1 cellular context compared by ENCODE assay signal in the genomic region with DNA sequence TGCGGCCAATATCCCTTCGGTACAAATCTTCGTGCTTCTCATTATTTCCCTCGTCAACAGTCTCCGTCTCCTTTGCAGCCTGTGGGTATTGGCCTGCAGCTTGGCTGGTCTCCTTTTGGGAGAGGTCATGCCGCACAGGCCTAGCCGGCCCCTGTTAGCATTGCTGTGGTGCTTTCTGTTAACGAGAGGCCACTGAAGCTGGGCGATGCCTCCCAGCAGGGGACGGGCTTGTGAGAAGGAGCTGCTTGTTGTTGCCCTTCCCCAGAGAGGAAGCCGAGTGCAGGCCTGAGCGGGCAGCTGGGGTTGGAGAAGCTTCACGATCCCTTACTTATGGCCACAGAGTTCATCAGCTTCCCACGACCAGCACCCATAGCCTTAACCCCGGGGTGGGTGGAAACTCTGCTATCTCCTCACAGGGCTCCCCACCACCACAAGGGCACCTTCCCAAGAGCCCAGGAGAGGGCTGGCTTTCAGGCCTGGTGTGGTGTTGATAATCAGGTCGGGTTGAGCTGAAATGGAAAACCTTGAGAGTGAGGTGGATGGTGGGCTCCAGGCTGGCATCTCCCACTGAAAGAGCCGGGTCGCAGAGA.
TF ChIP-seq lines count a peak whose summit lies in the region.

No MANE protein-coding gene starts in this region.

TF ChIP-seq in WTC11, 78 proteins besides CTCF, POLR2A, EP300 and RAD21 (continued from another document):
- TF ChIP-seq ZNF512 (CRISPR knock-in tag; IDR thresholded peaks at IDR 0.05; ENCODE audit: borderline replicate concordance) = no peak
- no peak for TF ChIP-seq TEAD1 (CRISPR knock-in tag; IDR thresholded peaks at IDR 0.05)
- TF ChIP-seq, protein P1, sequence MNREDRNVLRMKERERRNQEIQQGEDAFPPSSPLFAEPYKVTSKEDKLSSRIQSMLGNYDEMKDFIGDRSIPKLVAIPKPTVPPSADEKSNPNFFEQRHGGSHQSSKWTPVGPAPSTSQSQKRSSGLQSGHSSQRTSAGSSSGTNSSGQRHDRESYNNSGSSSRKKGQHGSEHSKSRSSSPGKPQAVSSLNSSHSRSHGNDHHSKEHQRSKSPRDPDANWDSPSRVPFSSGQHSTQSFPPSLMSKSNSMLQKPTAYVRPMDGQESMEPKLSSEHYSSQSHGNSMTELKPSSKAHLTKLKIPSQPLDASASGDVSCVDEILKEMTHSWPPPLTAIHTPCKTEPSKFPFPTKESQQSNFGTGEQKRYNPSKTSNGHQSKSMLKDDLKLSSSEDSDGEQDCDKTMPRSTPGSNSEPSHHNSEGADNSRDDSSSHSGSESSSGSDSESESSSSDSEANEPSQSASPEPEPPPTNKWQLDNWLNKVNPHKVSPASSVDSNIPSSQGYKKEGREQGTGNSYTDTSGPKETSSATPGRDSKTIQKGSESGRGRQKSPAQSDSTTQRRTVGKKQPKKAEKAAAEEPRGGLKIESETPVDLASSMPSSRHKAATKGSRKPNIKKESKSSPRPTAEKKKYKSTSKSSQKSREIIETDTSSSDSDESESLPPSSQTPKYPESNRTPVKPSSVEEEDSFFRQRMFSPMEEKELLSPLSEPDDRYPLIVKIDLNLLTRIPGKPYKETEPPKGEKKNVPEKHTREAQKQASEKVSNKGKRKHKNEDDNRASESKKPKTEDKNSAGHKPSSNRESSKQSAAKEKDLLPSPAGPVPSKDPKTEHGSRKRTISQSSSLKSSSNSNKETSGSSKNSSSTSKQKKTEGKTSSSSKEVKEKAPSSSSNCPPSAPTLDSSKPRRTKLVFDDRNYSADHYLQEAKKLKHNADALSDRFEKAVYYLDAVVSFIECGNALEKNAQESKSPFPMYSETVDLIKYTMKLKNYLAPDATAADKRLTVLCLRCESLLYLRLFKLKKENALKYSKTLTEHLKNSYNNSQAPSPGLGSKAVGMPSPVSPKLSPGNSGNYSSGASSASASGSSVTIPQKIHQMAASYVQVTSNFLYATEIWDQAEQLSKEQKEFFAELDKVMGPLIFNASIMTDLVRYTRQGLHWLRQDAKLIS (CRISPR knock-in tag; IDR thresholded peaks at IDR 0.05; ENCODE audit: borderline replicate concordance) = no peak
- TF ChIP-seq, protein P2, sequence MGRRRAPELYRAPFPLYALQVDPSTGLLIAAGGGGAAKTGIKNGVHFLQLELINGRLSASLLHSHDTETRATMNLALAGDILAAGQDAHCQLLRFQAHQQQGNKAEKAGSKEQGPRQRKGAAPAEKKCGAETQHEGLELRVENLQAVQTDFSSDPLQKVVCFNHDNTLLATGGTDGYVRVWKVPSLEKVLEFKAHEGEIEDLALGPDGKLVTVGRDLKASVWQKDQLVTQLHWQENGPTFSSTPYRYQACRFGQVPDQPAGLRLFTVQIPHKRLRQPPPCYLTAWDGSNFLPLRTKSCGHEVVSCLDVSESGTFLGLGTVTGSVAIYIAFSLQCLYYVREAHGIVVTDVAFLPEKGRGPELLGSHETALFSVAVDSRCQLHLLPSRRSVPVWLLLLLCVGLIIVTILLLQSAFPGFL (CRISPR knock-in tag; IDR thresholded peaks at IDR 0.05; ENCODE audit: borderline replicate concordance) = no peak
- no peak for TF ChIP-seq TEAD4 (CRISPR knock-in tag; IDR thresholded peaks at IDR 0.05)
- no peak for TF ChIP-seq ZNF671 (CRISPR knock-in tag; IDR thresholded peaks at IDR 0.05)
- TF ChIP-seq HMGXB4 (CRISPR knock-in tag; IDR thresholded peaks at IDR 0.05) = no peak
- TF ChIP-seq ZNF396 (CRISPR knock-in tag; IDR thresholded peaks at IDR 0.05; ENCODE audit: borderline replicate concordance) = no peak
